In genomic region chr15:77426871-77427270, GRCh38 we compare ENCODE assay signal across 28 cellular contexts. TPM values are rescaled to one million over a fixed set of nuclear protein-coding genes. Genes with fewer than 3 reads are reported as not detected.
A peak's percentile ranks its signal among the peaks of the same experiment; 100 is the strongest.
DNase-seq lines count a peak whose midpoint lies in the region; ATAC-seq, FAIRE-seq and TF ChIP-seq lines count a peak whose summit lies in the region.
"Had no signal": no experiment of that assay in that cellular context is flagged by ENCODE, and none has a peak within 500 bp of the region (broad histone marks: within the 10 kb centered on the region; RNA-seq: fewer than 3 reads in every experiment).

No MANE protein-coding gene starts in this region.

- in situ Hi-C loops in GM12878 (cut with MboI): no loop called here

- H3K79me2 ChIP-seq in GM12878 (ENCODE audit: control insufficient read depth, insufficient read depth, low read length): peaks cover 78% of the 10 kb centered on the region

- CTCF ChIA-PET in activated CD4-positive, alpha-beta T cell treated with anti-CD3 and anti-CD28 coated beads, Interleukin-2, amount 10 ng/mL, durations not matched to agents 7 days and 5 days (lab: Charles Lee): interaction anchor here (1.4 kb wide), 1 partner anchor 17 kb away, joined by 4 read pairs; no protein-coding TSS in a partner anchor
- CTCF ChIA-PET in GM12878 (lab: Yijun Ruan, JAX): interaction anchor here (0.7 to 2.3 kb wide), 8 partner anchors 11 to 240 kb away, joined by 3 to 12 read pairs (median 4); no protein-coding TSS in a partner anchor

- SMC1A ChIA-PET in GM12878 (lab: Charles Lee; ENCODE audit: uncharacterized antibody, unreplicated experiment): interaction anchor here (0.8 to 2.8 kb wide), 16 partner anchors 10 to 308 kb away, joined by 3 to 9 read pairs (median 4); no protein-coding TSS in a partner anchor

- H3K4me1 Mint-ChIP-seq in activated CD4-positive, alpha-beta T cell treated with anti-CD3 and anti-CD28 coated beads, Interleukin-2, amount 10 ng/mL, durations not matched to agents 7 days and 5 days: peaks cover 55% of the 10 kb centered on the region

- H3K36me3 ChIP-seq in GM12878 (ENCODE audit: control insufficient read depth in 2 of 2, insufficient read depth in 2 of 2, low read length in 1 of 2): no peaks in the 10 kb centered on the region
- H3K36me3 ChIP-seq in pancreas: no peaks in the 10 kb centered on the region
- no peaks in the 10 kb centered on the region for H3K36me3 ChIP-seq in adrenal gland (replicated peaks in 1 of 2)
- H3K36me3 ChIP-seq: esophagus muscularis mucosa, neural progenitor cell, Peyer's patch, sigmoid colon, tibial nerve had no signal

- intact Hi-C loops in GM12878 (cut with micrococcal nuclease; ENCODE audit: unreplicated experiment): no loop called here
- intact Hi-C loops in pancreas (cut with DNase I): loop anchor here in 1 of 3 donors (10.0 kb wide), 1 partner anchor 68 kb away; no protein-coding TSS in a partner anchor
- intact Hi-C loops in adrenal gland (cut with DNase I): no loop called here

- H3K4me2 ChIP-seq in GM12878 (ENCODE audit: control insufficient read depth, insufficient read depth): peak overlapping the region; percentile 56
- H3K4me2 ChIP-seq: hepatocyte, neural progenitor cell had no signal

- FAIRE-seq in GM19239 (lab: Jason Lieb, UNC) (peak; percentile 35), GM12878 (lab: Jason Lieb, UNC) (no peak), pancreas (lab: Jason Lieb, UNC) (no peak)

- ATAC-seq in GM12878: peak; percentile 64
- no peak for ATAC-seq in pancreas

- H3K9me3 ChIP-seq in GM12878 (replicated peaks; ENCODE audit: control insufficient read depth, insufficient read depth, low read length): no peaks in the 10 kb centered on the region
- no peaks in the 10 kb centered on the region for H3K9me3 ChIP-seq in pancreas
- no peaks in the 10 kb centered on the region for H3K9me3 ChIP-seq in adrenal gland (replicated peaks in 1 of 3)
- H3K9me3 ChIP-seq: esophagus muscularis mucosa, Peyer's patch, sigmoid colon, tibial nerve had no signal

- H3K4me1 ChIP-seq in GM12878 (ENCODE audit: control insufficient read depth, insufficient read depth, low read length) (peaks cover 7% of the 10 kb centered on the region), pancreas (peaks cover 0 to 30% (median 19%) of the 10 kb centered on the region in 3 donors), adrenal gland (replicated peaks in 1 of 2) (peaks cover 15 to 47% of the 10 kb centered on the region in 2 donors)

- TF ChIP-seq POLR2A in GM12878 (IDR thresholded peaks at IDR 0.05; ENCODE audit: low read depth, low read length) (no peak), adrenal gland (IDR thresholded peaks at IDR 0.05) (no peak)

- no peak overlapping the region for H2AFZ ChIP-seq in GM12878 (ENCODE audit: control insufficient read depth, low read depth, low read length)
- H2AFZ ChIP-seq: hepatocyte, neural progenitor cell had no signal

- DNase-seq in activated CD4-positive, alpha-beta T cell treated with anti-CD3 and anti-CD28 coated beads, Interleukin-2, amount 10 ng/mL, durations not matched to agents 7 days and 5 days: no peak
- DNase-seq in activated CD4-positive, alpha-beta T cell treated with anti-CD3 and anti-CD28 coated beads for 48 hours: no peak
- DNase-seq in GM19239 (ENCODE audit: insufficient read length, low spot score): no peak
- no peak for DNase-seq in GM12878 (ENCODE audit: low read depth, low spot score)
- DNase-seq in renal cortical epithelial cell (ENCODE audit: low read depth): peak; percentile 22
- DNase-seq in pancreas: no peak
- DNase-seq in SW480 (ENCODE audit: low spot score): no peak
- DNase-seq in adrenal gland: no peak
- DNase-seq: activated CD4-positive, alpha-beta T cell treated with anti-CD3 and anti-CD28 coated beads, Interleukin-2, amount 50 U/mL, for 4 hours; activated gamma-delta T cell treated with Interleukin-2 at 50 U/mL for 16 hours; anterior cingulate cortex; foreskin melanocyte; GDM1; H9; Karpas-422; MV-4-11; NCI-H2171; NCI-H510A treated with DMSO at 0.1 percent for 48 hours; Peyer's patch; posterior cingulate gyrus; SIG-M5; sigmoid colon; stimulated activated CD4-positive, alpha-beta T cell treated with anti-CD3 and anti-CD28 coated beads, Interleukin-15, amount 100 ng/mL, for 24 hours had no signal

- H3K4me3 ChIP-seq in GM12878: no peak overlapping the region
- no peak overlapping the region for H3K4me3 ChIP-seq in pancreas
- no peak overlapping the region for H3K4me3 ChIP-seq in adrenal gland
- H3K4me3 ChIP-seq: coronary artery, esophagus muscularis mucosa, hepatocyte, neural progenitor cell, Peyer's patch, sigmoid colon, tibial nerve had no signal

- peak overlapping the region; percentile 3 for H3K4me3 Mint-ChIP-seq in activated CD4-positive, alpha-beta T cell treated with anti-CD3 and anti-CD28 coated beads, Interleukin-2, amount 10 ng/mL, durations not matched to agents 7 days and 5 days
- H3K4me3 Mint-ChIP-seq: H9, neural progenitor cell had no signal

- RAD21 ChIA-PET in GM12878 (lab: Charles Lee; ENCODE audit: unreplicated experiment): interaction anchor here (0.8 to 3.0 kb wide), 10 partner anchors 11 to 371 kb away, joined by 3 to 15 read pairs (median 3); no protein-coding TSS in a partner anchor

- H3K27ac Mint-ChIP-seq in activated CD4-positive, alpha-beta T cell treated with anti-CD3 and anti-CD28 coated beads, Interleukin-2, amount 10 ng/mL, durations not matched to agents 7 days and 5 days: no peak overlapping the region
- H3K27ac Mint-ChIP-seq: H9, neural progenitor cell had no signal

- no peaks in the 10 kb centered on the region for H4K20me1 ChIP-seq in GM12878 (ENCODE audit: control insufficient read depth, insufficient read depth)

- no peak for TF ChIP-seq RAD21 in GM12878 (IDR thresholded peaks at IDR 0.05; ENCODE audit: insufficient read depth, low read depth, low read length)

- POLR2A ChIA-PET in activated CD4-positive, alpha-beta T cell treated with anti-CD3 and anti-CD28 coated beads, Interleukin-2, amount 10 ng/mL, durations not matched to agents 7 days and 5 days (lab: Charles Lee): no interaction called here
- POLR2A ChIA-PET in GM12878 (lab: Charles Lee): interaction anchor here (0.5 to 1.4 kb wide), 5 partner anchors 10 to 210 kb away, joined by 3 to 8 read pairs (median 3); no protein-coding TSS in a partner anchor

- no peak for TF ChIP-seq EP300 in GM12878 (IDR thresholded peaks at IDR 0.05; ENCODE audit: borderline replicate concordance in 1 of 2, control insufficient read depth in 1 of 2, low read depth in 2 of 2, low read length in 2 of 2)

- H3K27ac ChIP-seq in GM12878 (ENCODE audit: control insufficient read depth, insufficient read depth) (peak overlapping the region; percentile 22; the same call in 1 of the 2 replicates), pancreas (no peak overlapping the region), adrenal gland (no peak overlapping the region)
- H3K27ac ChIP-seq: coronary artery, esophagus muscularis mucosa, hepatocyte, neural progenitor cell, sigmoid colon, tibial nerve had no signal

- no peak overlapping the region for H3K9ac ChIP-seq in GM12878 (ENCODE audit: control insufficient read depth, insufficient read depth, low read length)
- H3K9ac ChIP-seq: neural progenitor cell had no signal

- no peaks in the 10 kb centered on the region for H3K27me3 ChIP-seq in GM12878 (replicated peaks in 1 of 2; ENCODE audit: control insufficient read depth in 2 of 2, insufficient read depth in 2 of 2, low read length in 1 of 2)
- no peaks in the 10 kb centered on the region for H3K27me3 ChIP-seq in pancreas
- no peaks in the 10 kb centered on the region for H3K27me3 ChIP-seq in adrenal gland
- H3K27me3 ChIP-seq: esophagus muscularis mucosa, hepatocyte, neural progenitor cell, Peyer's patch, sigmoid colon, tibial nerve had no signal

- H3K36me3 Mint-ChIP-seq in activated CD4-positive, alpha-beta T cell treated with anti-CD3 and anti-CD28 coated beads, Interleukin-2, amount 10 ng/mL, durations not matched to agents 7 days and 5 days (ENCODE audit: low read depth): peaks cover 14% of the 10 kb centered on the region

- no peaks in the 10 kb centered on the region for H3K9me3 Mint-ChIP-seq in activated CD4-positive, alpha-beta T cell treated with anti-CD3 and anti-CD28 coated beads, Interleukin-2, amount 10 ng/mL, durations not matched to agents 7 days and 5 days
- H3K9me3 Mint-ChIP-seq: H9, neural progenitor cell had no signal

- no TSS peak for BruUV-seq in GM12878 (replicated peaks; lab: Mats Ljungman, UMichigan)

- TF ChIP-seq CTCF in GM12878 (IDR thresholded peaks at IDR 0.05 in 2 of 3, conservative IDR thresholded peaks at IDR 0.05 in 1 of 3; ENCODE audit: control insufficient read depth in 2 of 3, extremely low read depth in 1 of 3, insufficient read depth in 1 of 3, low read depth in 3 of 3, low read length in 3 of 3) (no peak), pancreas (IDR thresholded peaks at IDR 0.05) (no peak), adrenal gland (IDR thresholded peaks at IDR 0.05) (no peak)

- 4% methylated on average over 1 of the region's 1 CpG for WGBS in GM12878 (ENCODE audit: insufficient coverage, insufficient replicate concordance, low lambda C conversion rate, missing lambda C conversion rate)
- 95 to 96% methylated on average over 1 of the region's 1 CpG for WGBS in pancreas, 2 donors
- WGBS in adrenal gland, 4 donors: 77 to 86% (median 82%) methylated on average over 1 of the region's 1 CpG

- H3K27me3 Mint-ChIP-seq in activated CD4-positive, alpha-beta T cell treated with anti-CD3 and anti-CD28 coated beads, Interleukin-2, amount 10 ng/mL, durations not matched to agents 7 days and 5 days: no peaks in the 10 kb centered on the region

RNA-seq across cellular contexts. Expression of gene HMG20A, which starts 6.2 kb away (rescaled TPM):
- 10 to 100 TPM; 47.4 to 58.7 TPM for total RNA-seq in activated CD4-positive, alpha-beta T cell treated with anti-CD3 and anti-CD28 coated beads, Interleukin-2, amount 10 ng/mL, durations not matched to agents 7 days and 5 days
- total RNA-seq in GM12878 (2013; cell fraction: nucleolus; rRNA removed): 124 and 130 TPM in 2 replicates
- 34.8 and 41.7 TPM in 2 replicates for total RNA-seq in GM12878 (2014; rRNA removed)
- 48.1 and 48.8 TPM in 2 replicates for total RNA-seq in GM12878 (2014; rRNA removed; fragmentation: Illumina TruSeq; extraction: Trizol)
- 51.9 and 54.7 TPM in 2 replicates for total RNA-seq in GM12878 (2021)
- 22.3 TPM for polyA plus RNA-seq in GM12878 (2011; ENCODE audit: low read depth)
- 98.7 and 132 TPM in 2 replicates for polyA plus RNA-seq in GM12878 (2011; rRNA removed)
- 62.2 and 66.8 TPM in 2 replicates for polyA plus RNA-seq in GM12878 (2011; cell fraction: cytosol; rRNA removed)
- 62.9 and 65.7 TPM in 2 replicates for polyA plus RNA-seq in GM12878 (2011; cell fraction: nucleus; rRNA removed)
- 26.8 and 38.3 TPM in 2 replicates for polyA plus RNA-seq in GM12878 (2012)
- 75.4 and 84.3 TPM in 2 replicates for polyA plus RNA-seq in GM12878 (2014; fragmentation: Illumina TruSeq; extraction: Trizol)
- 10 to 100 TPM; 30.0 to 30.7 TPM for polyA plus RNA-seq in GM12878 (2014; fragmentation: Nextera tagmentation; extraction: Ambion mirVana)
- 50.0 and 50.5 TPM in 2 replicates for polyA plus RNA-seq in GM12878 (2014; rRNA removed)
- 10 to 100 TPM; 38.4 to 44.7 TPM for polyA plus RNA-seq in GM12878 (2016; fragmentation: Nextera tagmentation; extraction: Ambion mirVana)
- polyA minus RNA-seq in GM12878 (2011; rRNA and poly(A)+ RNA removed): 85.3 and 107 TPM in 2 replicates
- 31.0 and 33.1 TPM in 2 replicates for polyA minus RNA-seq in GM12878 (2011; cell fraction: cytosol; rRNA and poly(A)+ RNA removed)
- 44.4 and 67.5 TPM in 2 replicates for polyA minus RNA-seq in GM12878 (2011; cell fraction: nucleus; rRNA and poly(A)+ RNA removed)
- 22.4 and 48.6 TPM in 2 replicates for total RNA-seq in renal cortical epithelial cell
- 10 to 100 TPM; 11.0 to 20.5 (median 13.8) TPM for total RNA-seq in pancreas
- polyA plus RNA-seq in pancreas: 10 to 100 TPM in 1 of 2 donors, 1 to 10 TPM in 1; 7.8 to 12.0 TPM
- 10 to 100 TPM; 25.8 to 57.2 (median 38.9) TPM for total RNA-seq in adrenal gland
- 10 to 100 TPM; 14.0 to 49.4 (median 15.3) TPM for polyA plus RNA-seq in adrenal gland

RNA-seq across cellular contexts. Expression of gene PEAK1, which starts 7.0 kb away (rescaled TPM):
- total RNA-seq in activated CD4-positive, alpha-beta T cell treated with anti-CD3 and anti-CD28 coated beads, Interleukin-2, amount 10 ng/mL, durations not matched to agents 7 days and 5 days: 10 to 100 TPM; 27.9 to 29.4 TPM
- total RNA-seq in GM12878 (2013; cell fraction: nucleolus; rRNA removed): 139 and 140 TPM in 2 replicates
- total RNA-seq in GM12878 (2014; rRNA removed) (13.6 TPM in 2 replicates), GM12878 (2014; rRNA removed; fragmentation: Illumina TruSeq; extraction: Trizol) (15.7 and 17.3 TPM in 2 replicates), GM12878 (2021) (23.1 and 24.2 TPM in 2 replicates), renal cortical epithelial cell (15.6 and 58.0 TPM in 2 replicates), pancreas (10 to 100 TPM in 5 of 6 donors, 1 to 10 TPM in 1; 9.1 to 27.6 (median 12.5) TPM), adrenal gland (10 to 100 TPM; 21.6 to 68.4 (median 33.0) TPM)
- 4.0 TPM for polyA plus RNA-seq in GM12878 (2011; ENCODE audit: low read depth)
- polyA plus RNA-seq in GM12878 (2011; rRNA removed) (18.0 and 18.1 TPM in 2 replicates), GM12878 (2014; fragmentation: Illumina TruSeq; extraction: Trizol) (15.0 and 15.1 TPM in 2 replicates), GM12878 (2014; fragmentation: Nextera tagmentation; extraction: Ambion mirVana) (1 to 10 TPM in 1 of 2 experiments, under 1 TPM in 1; 0.62 to 1.1 TPM), GM12878 (2014; rRNA removed) (8.8 and 11.9 TPM in 2 replicates), GM12878 (2016; fragmentation: Nextera tagmentation; extraction: Ambion mirVana) (1 to 10 TPM; 3.2 to 3.9 TPM), pancreas (1 to 10 TPM; 1.8 to 4.6 TPM), adrenal gland (10 to 100 TPM in 2 of 3 donors, 1 to 10 TPM in 1; 3.1 to 13.0 (median 10.6) TPM)
- polyA plus RNA-seq in GM12878 (2011; cell fraction: cytosol; rRNA removed): 12.7 and 15.1 TPM in 2 replicates
- polyA plus RNA-seq in GM12878 (2011; cell fraction: nucleus; rRNA removed): 24.4 and 24.7 TPM in 2 replicates
- 5.5 and 5.9 TPM in 2 replicates for polyA plus RNA-seq in GM12878 (2012)
- polyA minus RNA-seq in GM12878 (2011; rRNA and poly(A)+ RNA removed): 41.3 and 42.9 TPM in 2 replicates
- polyA minus RNA-seq in GM12878 (2011; cell fraction: cytosol; rRNA and poly(A)+ RNA removed): 16.3 and 20.1 TPM in 2 replicates
- polyA minus RNA-seq in GM12878 (2011; cell fraction: nucleus; rRNA and poly(A)+ RNA removed): 25.4 and 47.7 TPM in 2 replicates
